ENCODE assay signal across 1 cellular context in genomic region chr7:139543801-139544603, GRCh38.
TF ChIP-seq lines count a peak whose summit lies in the region.

No MANE protein-coding gene starts in this region.

TF ChIP-seq in K562, 482 proteins besides CTCF, POLR2A, EP300 and RAD21 (continued from another document):
- TF ChIP-seq ZBTB33 (CRISPR knock-in tag; IDR thresholded peaks at IDR 0.05) (peak; percentile 66; the same call in 1 of the 2 replicates), ZFP91 (CRISPR knock-in tag; IDR thresholded peaks at IDR 0.05) (peak; percentile 30; the same call in 1 of the 2 replicates), ZNF24 (IDR thresholded peaks at IDR 0.05) (peak; percentile 10; the same call in 1 of the 2 replicates), ZFX (CRISPR knock-in tag; IDR thresholded peaks at IDR 0.05) (peak; percentile 55), MED1 (CRISPR knock-in tag; IDR thresholded peaks at IDR 0.05; ENCODE audit: borderline replicate concordance) (no peak), CEBPG (CRISPR knock-in tag; IDR thresholded peaks at IDR 0.05) (0 out of 2 replicates have a peak, but pooled peaks have one; percentile 8), CEBPG (tag; conservative IDR thresholded peaks at IDR 0.05 in 1 of 2, IDR thresholded peaks at IDR 0.05 in 1 of 2) (no peak), E2F6 (IDR thresholded peaks at IDR 0.05; ENCODE audit: borderline replicate concordance in 1 of 2, extremely low read depth in 1 of 2, insufficient read depth in 1 of 2, insufficient read length in 1 of 2, low read depth in 1 of 2, low read length in 1 of 2, poor library complexity in 1 of 2, severe bottlenecking in 1 of 2) (peak; percentile 69 to 79), YY1 (IDR thresholded peaks at IDR 0.05; ENCODE audit: borderline replicate concordance in 1 of 3, control insufficient read depth in 1 of 3, extremely low read depth in 1 of 3, insufficient read depth in 3 of 3, insufficient read length in 1 of 3, insufficient replicate concordance in 2 of 3, low read depth in 1 of 3, low read length in 2 of 3) (peak in 1 of 3 experiments; percentile 66), RNF2 (IDR thresholded peaks at IDR 0.05) (no peak), KDM5B (IDR thresholded peaks at IDR 0.05; ENCODE audit: insufficient replicate concordance, low read depth, low read length) (peak; percentile 33)
